20 cellular contexts compared by ENCODE assay signal in the genomic region with DNA sequence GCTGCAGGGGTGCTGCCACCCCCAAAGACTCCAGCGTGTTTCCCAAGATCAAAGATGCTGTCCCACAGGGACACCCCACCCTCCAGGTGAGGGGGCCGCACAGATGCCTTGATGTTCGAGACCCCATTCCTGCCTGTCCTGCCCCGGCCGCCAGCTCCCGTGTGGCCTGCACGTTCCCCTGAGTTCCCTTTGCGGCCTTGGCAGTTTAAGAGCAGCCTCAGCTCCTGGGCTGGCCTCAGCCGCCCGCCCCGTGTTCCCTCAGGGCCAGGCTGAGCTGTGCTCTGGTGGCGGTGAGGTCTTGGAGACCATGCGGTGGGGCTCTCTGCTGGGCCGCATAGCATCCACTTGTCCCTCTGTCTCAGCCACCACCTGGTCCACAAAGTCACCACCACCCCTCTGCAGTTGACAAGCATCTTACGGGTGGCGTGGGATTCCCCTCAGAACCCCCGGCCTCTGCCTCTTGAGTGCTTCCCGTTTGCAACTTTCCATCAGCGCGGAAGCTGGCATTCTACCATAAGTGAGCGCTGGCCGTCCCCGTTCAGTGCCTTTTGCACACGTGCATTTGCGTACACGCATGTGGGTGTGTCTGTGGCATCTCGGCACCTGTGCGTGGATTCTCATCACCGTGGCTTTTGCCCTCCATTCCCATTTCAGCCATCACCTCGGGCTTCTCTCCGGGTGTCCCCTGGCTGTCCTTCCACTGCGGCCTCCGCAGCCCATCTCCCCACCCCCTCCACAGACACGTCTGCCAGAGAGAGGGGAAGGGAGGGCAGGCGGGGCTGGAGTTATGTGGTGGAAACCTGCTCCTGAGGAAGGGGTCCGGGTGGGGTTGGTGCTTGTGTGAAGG.
"Had no signal": no experiment of that assay in that cellular context is flagged by ENCODE, and none has a peak within 500 bp of the region (broad histone marks: within the 10 kb centered on the region; RNA-seq: fewer than 3 reads in every experiment).

No MANE protein-coding gene starts in this region.

- DNase-seq: activated CD4-positive, alpha-beta T cell treated with anti-CD3 and anti-CD28 coated beads, Interleukin-2, amount 10 ng/mL, durations not matched to agents 24 days and 14 days; activated CD8-positive, alpha-beta T cell treated with anti-CD3 and anti-CD28 coated beads for 36 hours; activated naive CD4-positive, alpha-beta T cell treated with anti-CD3 and anti-CD28 coated beads for 36 hours; activated naive CD8-positive, alpha-beta T cell treated with anti-CD3 and anti-CD28 coated beads, Interleukin-2, amount 50 U/mL, for 24 hours; activated T-cell treated with anti-CD3 and anti-CD28 coated beads, Interleukin-2, amount 50 U/mL, for 1 hour; anterior cingulate cortex; caudate nucleus; dorsolateral prefrontal cortex; foreskin keratinocyte; mammary epithelial cell; pancreas; stimulated activated naive CD4-positive, alpha-beta T cell; upper lobe of right lung had no signal

- ATAC-seq: activated CD8-positive, alpha-beta T cell treated with anti-CD3 and anti-CD28 coated beads for 36 hours; activated naive CD8-positive, alpha-beta T cell treated with anti-CD3 and anti-CD28 coated beads, Interleukin-2, amount 50 U/mL, for 24 hours; activated T-helper 17 cell treated with anti-CD3 and anti-CD28 coated beads, Interleukin-2, amount 50 U/mL, for 72 hours; foreskin keratinocyte; left lobe of liver; pancreas; sciatic nerve; upper lobe of right lung had no signal

- H3K4me1 ChIP-seq: foreskin keratinocyte, pancreas, upper lobe of right lung had no signal

- H3K4me2 ChIP-seq: smooth muscle cell had no signal

- H3K27ac Mint-ChIP-seq: activated CD4-positive, alpha-beta T cell treated with anti-CD3 and anti-CD28 coated beads, Interleukin-2, amount 10 ng/mL, durations not matched to agents 24 days and 14 days; activated CD8-positive, alpha-beta T cell treated with anti-CD3 and anti-CD28 coated beads for 36 hours; activated naive CD4-positive, alpha-beta T cell treated with anti-CD3 and anti-CD28 coated beads for 36 hours; activated naive CD8-positive, alpha-beta T cell treated with anti-CD3 and anti-CD28 coated beads, Interleukin-2, amount 50 U/mL, for 24 hours; activated T-helper 17 cell treated with anti-CD3 and anti-CD28 coated beads, Interleukin-2, amount 50 U/mL, for 72 hours had no signal

- H3K9me3 ChIP-seq: neutrophil, pancreas, upper lobe of right lung had no signal

- FAIRE-seq: keratinocyte, pancreas had no signal

- H3K36me3 ChIP-seq: neutrophil had no signal

- H3K9me3 Mint-ChIP-seq: activated CD4-positive, alpha-beta T cell treated with anti-CD3 and anti-CD28 coated beads, Interleukin-2, amount 10 ng/mL, durations not matched to agents 24 days and 14 days; activated CD8-positive, alpha-beta T cell treated with anti-CD3 and anti-CD28 coated beads for 36 hours; activated naive CD4-positive, alpha-beta T cell treated with anti-CD3 and anti-CD28 coated beads for 36 hours; activated naive CD8-positive, alpha-beta T cell treated with anti-CD3 and anti-CD28 coated beads, Interleukin-2, amount 50 U/mL, for 24 hours; activated T-helper 17 cell treated with anti-CD3 and anti-CD28 coated beads, Interleukin-2, amount 50 U/mL, for 72 hours; brain had no signal

- H3K4me3 ChIP-seq: dorsolateral prefrontal cortex, pancreas, smooth muscle cell, upper lobe of right lung had no signal

- H3K4me1 Mint-ChIP-seq: activated CD4-positive, alpha-beta T cell treated with anti-CD3 and anti-CD28 coated beads, Interleukin-2, amount 10 ng/mL, durations not matched to agents 24 days and 14 days; activated T-helper 17 cell treated with anti-CD3 and anti-CD28 coated beads, Interleukin-2, amount 50 U/mL, for 72 hours; brain had no signal

- H3K27me3 Mint-ChIP-seq: activated CD4-positive, alpha-beta T cell treated with anti-CD3 and anti-CD28 coated beads, Interleukin-2, amount 10 ng/mL, durations not matched to agents 24 days and 14 days; activated CD8-positive, alpha-beta T cell treated with anti-CD3 and anti-CD28 coated beads for 36 hours; brain had no signal

- H3K27me3 ChIP-seq: dorsolateral prefrontal cortex, foreskin keratinocyte, pancreas, upper lobe of right lung had no signal

- H3K27ac ChIP-seq: foreskin keratinocyte, neutrophil, pancreas, upper lobe of right lung had no signal

- H3K4me3 Mint-ChIP-seq: activated CD4-positive, alpha-beta T cell treated with anti-CD3 and anti-CD28 coated beads, Interleukin-2, amount 10 ng/mL, durations not matched to agents 24 days and 14 days; activated CD8-positive, alpha-beta T cell treated with anti-CD3 and anti-CD28 coated beads for 36 hours; activated naive CD4-positive, alpha-beta T cell treated with anti-CD3 and anti-CD28 coated beads for 36 hours; activated naive CD8-positive, alpha-beta T cell treated with anti-CD3 and anti-CD28 coated beads, Interleukin-2, amount 50 U/mL, for 24 hours; activated T-helper 17 cell treated with anti-CD3 and anti-CD28 coated beads, Interleukin-2, amount 50 U/mL, for 72 hours; brain had no signal
